10 cellular contexts compared by ENCODE assay signal in genomic region chr20:50321797-50322480, GRCh38.
DNase-seq lines count a peak whose midpoint lies in the region; ATAC-seq and TF ChIP-seq lines count a peak whose summit lies in the region.
"Had no signal": no experiment of that assay in that cellular context is flagged by ENCODE, and none has a peak within 500 bp of the region (broad histone marks: within the 10 kb centered on the region; RNA-seq: fewer than 3 reads in every experiment).

No MANE protein-coding gene starts in this region.

- H3K4me3 Mint-ChIP-seq in activated CD4-positive, alpha-beta T cell treated with anti-CD3 and anti-CD28 coated beads for 36 hours, result no peak overlapping the region
- H3K4me3 Mint-ChIP-seq: activated T-helper 17 cell treated with anti-CD3 and anti-CD28 coated beads, Interleukin-2, amount 50 U/mL, for 72 hours had no signal

- H3K36me3 ChIP-seq in PC-9 (ENCODE audit: low read depth) (peaks cover 20% of the 10 kb centered on the region), mesodermal cell (ENCODE audit: control insufficient read depth, insufficient read depth, low read length) (no peaks in the 10 kb centered on the region), thymus (ENCODE audit: control insufficient read depth, insufficient read depth) (no peaks in the 10 kb centered on the region), OCI-LY7 (ENCODE audit: insufficient read depth, low read length) (no peaks in the 10 kb centered on the region)

- H3K27ac ChIP-seq in PC-9, result peak overlapping the region; percentile 95
- H3K27ac ChIP-seq in coronary artery, result peak overlapping the region; percentile 66 to 83
- H3K27ac ChIP-seq in mesodermal cell (ENCODE audit: low read depth, low read length, severe bottlenecking), result peak overlapping the region; percentile 33
- peak overlapping the region; percentile 10 for H3K27ac ChIP-seq in thymus (ENCODE audit: low read depth)
- H3K27ac ChIP-seq in OCI-LY7 (ENCODE audit: low read depth, low read length, poor library complexity, severe bottlenecking), result no peak overlapping the region

- H3K4me3 ChIP-seq in PC-9 (peak overlapping the region; percentile 67; the same call in 1 of the 2 replicates), coronary artery (peak overlapping the region; percentile 61), mesodermal cell (ENCODE audit: extremely low read depth, insufficient read depth, low read length, poor library complexity, severe bottlenecking) (no peak overlapping the region), thymus (ENCODE audit: low read length) (no peak overlapping the region), OCI-LY7 (ENCODE audit: low read depth, low read length, poor library complexity, severe bottlenecking) (no peak overlapping the region)

- H3K9me2 ChIP-seq in PC-9 (ENCODE audit: insufficient read depth) (no peaks in the 10 kb centered on the region), OCI-LY7 (ENCODE audit: insufficient read depth, low read length) (no peaks in the 10 kb centered on the region)

- H3K4me1 ChIP-seq in PC-9 (replicated peaks; ENCODE audit: insufficient read depth) (peaks cover 41% of the 10 kb centered on the region), mesodermal cell (ENCODE audit: control insufficient read depth, insufficient read depth, low read length, poor library complexity, severe bottlenecking) (peaks cover 17% of the 10 kb centered on the region), thymus (ENCODE audit: control insufficient read depth, insufficient read depth, low read length) (no peaks in the 10 kb centered on the region), OCI-LY7 (ENCODE audit: insufficient read depth, low read length, poor library complexity, severe bottlenecking) (no peaks in the 10 kb centered on the region)

- no peak overlapping the region for H2AFZ ChIP-seq in PC-9
- no peak overlapping the region for H2AFZ ChIP-seq in OCI-LY7 (ENCODE audit: low read length)

- CTCF ChIA-PET in PC-9 (lab: Charles Lee), result interaction anchor here (0.6 to 0.9 kb wide), 3 partner anchors 12 to 51 kb away, joined by 3 to 4 read pairs (median 3); no protein-coding TSS in a partner anchor
- CTCF ChIA-PET in activated CD4-positive, alpha-beta T cell treated with anti-CD3 and anti-CD28 coated beads for 36 hours (lab: Charles Lee), result interaction anchor here (0.6 kb wide), 1 partner anchor 89 kb away, joined by 5 read pairs; no protein-coding TSS in a partner anchor
- CTCF ChIA-PET in OCI-LY7 (lab: Charles Lee; ENCODE audit: unreplicated experiment), result no interaction called here

- no peaks in the 10 kb centered on the region for H3K36me3 Mint-ChIP-seq in activated CD4-positive, alpha-beta T cell treated with anti-CD3 and anti-CD28 coated beads for 36 hours (ENCODE audit: low read depth)

- WGBS in mesodermal cell (ENCODE audit: insufficient coverage in 2 of 2), 2 experiments, result 66 to 84% methylated on average over 7 to 8 of the region's 9 CpGs
- 87% methylated on average over 9 of the region's 9 CpGs for WGBS in thymus

- no peak overlapping the region for H3K27ac Mint-ChIP-seq in activated CD4-positive, alpha-beta T cell treated with anti-CD3 and anti-CD28 coated beads for 36 hours

- peaks cover 41% of the 10 kb centered on the region for H3K79me2 ChIP-seq in PC-9 (ENCODE audit: low read depth)
- no peaks in the 10 kb centered on the region for H3K79me2 ChIP-seq in OCI-LY7 (ENCODE audit: insufficient read depth, low read depth, low read length)

- TSS peak; percentile 88 for BruUV-seq in PC-9 (replicated peaks; lab: Mats Ljungman, UMichigan)
- no TSS peak for BruUV-seq in OCI-LY7 (replicated peaks; lab: Mats Ljungman, UMichigan)

- H4K20me1 ChIP-seq in PC-9 (ENCODE audit: insufficient read depth) (no peaks in the 10 kb centered on the region), OCI-LY7 (ENCODE audit: insufficient read depth, low read length) (no peaks in the 10 kb centered on the region)

- H3K4me1 Mint-ChIP-seq in activated CD4-positive, alpha-beta T cell treated with anti-CD3 and anti-CD28 coated beads for 36 hours, result peaks cover 9% of the 10 kb centered on the region

- intact Hi-C loops in PC-9 (cut with micrococcal nuclease; ENCODE audit: unreplicated experiment) (loop anchor here (1.0 kb wide), 1 partner anchor 93 kb away; no protein-coding TSS in a partner anchor), OCI-LY7 (cut with micrococcal nuclease; ENCODE audit: unreplicated experiment) (no loop called here)
- intact Hi-C loops in activated CD4-positive, alpha-beta T cell treated with anti-CD3 and anti-CD28 coated beads for 36 hours (cut with DNase I, micrococcal nuclease), result no loop called here

- peaks cover 3% of the 10 kb centered on the region for H3K27me3 Mint-ChIP-seq in activated CD4-positive, alpha-beta T cell treated with anti-CD3 and anti-CD28 coated beads for 36 hours

- ATAC-seq in activated CD4-positive, alpha-beta T cell treated with anti-CD3 and anti-CD28 coated beads for 36 hours, result no peak
- ATAC-seq in HG02642 (IDR thresholded peaks at IDR 0.05; ENCODE audit: poor library complexity, unreplicated experiment), result no peak

- H3K4me2 ChIP-seq in PC-9 (peak overlapping the region; percentile 99), OCI-LY7 (ENCODE audit: low read length) (no peak overlapping the region)

- POLR2A ChIA-PET in PC-9 (lab: Charles Lee; ENCODE audit: unreplicated experiment) (interaction anchor here (0.5 to 1.2 kb wide), 3 partner anchors 13 to 473 kb away, joined by 5 to 13 read pairs (median 5); partner anchors contain the start of gene BCAS4), OCI-LY7 (lab: Charles Lee) (interaction anchor here (0.5 kb wide), 1 partner anchor 1660 kb away, joined by 3 read pairs; no protein-coding TSS in a partner anchor)
- POLR2A ChIA-PET in activated CD4-positive, alpha-beta T cell treated with anti-CD3 and anti-CD28 coated beads for 36 hours (lab: Charles Lee), result no interaction called here

- no peak for DNase-seq in PC-9
- no peak for DNase-seq in coronary artery (ENCODE audit: low spot score)
- DNase-seq in activated CD4-positive, alpha-beta T cell treated with anti-CD3 and anti-CD28 coated beads for 36 hours, result no peak
- DNase-seq in SW480 (ENCODE audit: low spot score), result no peak
- no peak for DNase-seq in OCI-LY7 (ENCODE audit: low spot score)
- DNase-seq: NCI-H1105 had no signal

- H3K9me3 ChIP-seq in PC-9 (ENCODE audit: insufficient read depth, low read depth), result no peaks in the 10 kb centered on the region
- H3K9me3 ChIP-seq in mesodermal cell (ENCODE audit: control insufficient read depth, low read length), result no peaks in the 10 kb centered on the region
- H3K9me3 ChIP-seq in thymus (ENCODE audit: control insufficient read depth), result no peaks in the 10 kb centered on the region
- H3K9me3 ChIP-seq in OCI-LY7 (ENCODE audit: low read length), result no peaks in the 10 kb centered on the region

- no peaks in the 10 kb centered on the region for H3K9me3 Mint-ChIP-seq in activated CD4-positive, alpha-beta T cell treated with anti-CD3 and anti-CD28 coated beads for 36 hours (ENCODE audit: low read depth)
- H3K9me3 Mint-ChIP-seq: activated T-helper 17 cell treated with anti-CD3 and anti-CD28 coated beads, Interleukin-2, amount 50 U/mL, for 72 hours had no signal

- peaks cover 22% of the 10 kb centered on the region for H3F3A ChIP-seq in PC-9 (ENCODE audit: insufficient read depth, low read depth)

- TF ChIP-seq CTCF in PC-9 (conservative IDR thresholded peaks at IDR 0.05) (no peak), coronary artery (IDR thresholded peaks at IDR 0.05) (no peak), OCI-LY7 (conservative IDR thresholded peaks at IDR 0.05; ENCODE audit: low read length) (no peak)

- no peaks in the 10 kb centered on the region for H3K27me3 ChIP-seq in PC-9 (ENCODE audit: insufficient read depth, low read depth)
- no peaks in the 10 kb centered on the region for H3K27me3 ChIP-seq in thymus (ENCODE audit: control insufficient read depth, insufficient read depth)

Comparison
In these comparisons a context has a peak if more than half of its experiments do, and no peak if none do; other contexts are left out.
1. H3K4me3 ChIP-seq: peak in PC-9 (single experiment) and coronary artery (single experiment); none in mesodermal cell (single experiment), thymus (single experiment) and OCI-LY7 (single experiment).